Comparison of ENCODE assay signal across 8 cellular contexts in the genomic region with DNA sequence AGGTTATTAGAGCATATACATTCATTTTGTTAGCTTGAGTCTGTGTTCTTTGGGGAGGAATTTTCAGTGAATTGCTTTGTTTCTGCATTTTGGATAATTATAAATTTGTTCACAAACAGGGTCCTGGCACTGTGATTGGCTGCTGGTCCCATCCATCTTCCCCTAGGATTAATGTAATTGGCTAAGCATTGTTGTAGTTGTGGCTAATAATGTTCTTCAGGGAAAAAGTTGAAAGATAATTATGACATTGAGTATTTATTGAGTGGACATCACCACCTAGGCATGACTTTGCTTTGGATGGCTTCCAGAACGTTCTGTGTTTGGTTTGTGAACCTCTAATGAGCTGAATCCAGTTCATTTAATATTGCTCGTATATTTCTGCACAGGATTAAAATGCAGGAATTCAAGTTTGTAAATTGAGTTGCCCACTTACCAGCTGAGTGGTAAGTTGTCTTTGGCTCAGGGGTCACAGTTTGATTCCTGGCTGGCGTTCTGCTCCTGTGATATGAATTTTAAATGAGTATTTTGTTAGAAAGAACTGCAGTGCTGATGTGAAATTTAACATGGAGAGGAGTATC. TPM values are rescaled to one million over a fixed set of nuclear protein-coding genes. Genes with fewer than 3 reads are reported as not detected.
DNase-seq lines count a peak whose midpoint lies in the region; ATAC-seq and TF ChIP-seq lines count a peak whose summit lies in the region.

No MANE protein-coding gene starts in this region.

- no peaks in the 10 kb centered on the region for H3K9me3 ChIP-seq in neuron (ENCODE audit: low read length)

- DNase-seq in Daoy (ENCODE audit: low read depth) (peak; percentile 44), NCI-H2029 treated with DMSO at 0.1 percent for 48 hours (lab: John Stamatoyannopoulos, UW) (peak; percentile 96), dorsolateral prefrontal cortex (peak in 2 of 10 donors; percentile 61 to 64)
- no peak for DNase-seq in activated CD4-positive, alpha-beta T cell treated with anti-CD3 and anti-CD28 coated beads for 48 hours

- ATAC-seq in GM21360 (IDR thresholded peaks at IDR 0.05; ENCODE audit: unreplicated experiment) (no peak), HG03378 (IDR thresholded peaks at IDR 0.05; ENCODE audit: unreplicated experiment) (no peak), GM18511 (IDR thresholded peaks at IDR 0.05; ENCODE audit: unreplicated experiment) (no peak)

- H3K36me3 ChIP-seq in neuron (ENCODE audit: insufficient read depth, low read length) = peaks cover 21% of the 10 kb centered on the region

- H3K4me3 ChIP-seq in dorsolateral prefrontal cortex = peak overlapping the region in 12 of 59 donors; percentile 0 to 41 (median 16)
- H3K4me3 ChIP-seq in neuron (ENCODE audit: low read length) = peak overlapping the region; percentile 17

- intact Hi-C loops in dorsolateral prefrontal cortex (cut with DNase I) = no loop called here

- H3K27me3 ChIP-seq in dorsolateral prefrontal cortex = no peaks in the 10 kb centered on the region
- H3K27me3 ChIP-seq in neuron (ENCODE audit: insufficient read depth, low read length) = no peaks in the 10 kb centered on the region

- peaks cover 29% of the 10 kb centered on the region for H3K4me1 ChIP-seq in neuron (ENCODE audit: insufficient read depth, low read length)

- H2AFZ ChIP-seq in neuron (ENCODE audit: low read depth, low read length) = no peak overlapping the region

- peak overlapping the region in 32 of 59 donors; percentile 1 to 50 (median 21) for H3K27ac ChIP-seq in dorsolateral prefrontal cortex

- TF ChIP-seq CTCF in dorsolateral prefrontal cortex (IDR thresholded peaks at IDR 0.05 in 54 of 56, conservative IDR thresholded peaks at IDR 0.05 in 2 of 56; ENCODE audit: low read depth in 1 of 56, partially characterized antibody in 56 of 56) = no peak

RNA-seq across cellular contexts. Expression of a gene that starts 55.1 kb away (rescaled TPM):
- total RNA-seq in Daoy (2014; rRNA removed; shearing (Covaris generic)) = 15.7 and 16.3 TPM in 2 replicates
- total RNA-seq in dorsolateral prefrontal cortex = 100 to 1,000 TPM in 119 of 120 experiments, 10 to 100 TPM in 1; 96.8 to 200 (median 147) TPM
